Comparison of ENCODE assay signal across 9 cellular contexts in genomic region chr5:148384389-148384756, GRCh38. TPM values are rescaled to one million over a fixed set of nuclear protein-coding genes. Genes with fewer than 3 reads are reported as not detected.
A peak's percentile ranks its signal among the peaks of the same experiment; 100 is the strongest.
DNase-seq lines count a peak whose midpoint lies in the region; ATAC-seq and TF ChIP-seq lines count a peak whose summit lies in the region.
"Had no signal": no experiment of that assay in that cellular context is flagged by ENCODE, and none has a peak within 500 bp of the region (broad histone marks: within the 10 kb centered on the region; RNA-seq: fewer than 3 reads in every experiment).

No MANE protein-coding gene starts in this region.

- POLR2A ChIA-PET in activated CD8-positive, alpha-beta T cell treated with anti-CD3 and anti-CD28 coated beads, Interleukin-2, amount 10 ng/mL, durations not matched to agents 7 days and 5 days (lab: Charles Lee) = interaction anchor here (0.7 to 1.4 kb wide), 3 partner anchors 9 to 20 kb away, joined by 3 to 7 read pairs (median 3); no protein-coding TSS in a partner anchor

- no peak for DNase-seq in activated T-cell treated with anti-CD3 and anti-CD28 coated beads, Interleukin-2, amount 50 U/mL, for 24 hours
- DNase-seq in activated T-cell treated with anti-CD3 and anti-CD28 coated beads, Interleukin-2, amount 50 U/mL, for 48 hours = no peak
- peak; percentile 43 for DNase-seq in activated CD8-positive, alpha-beta T cell treated with anti-CD3 and anti-CD28 coated beads, Interleukin-2, amount 10 ng/mL, durations not matched to agents 7 days and 5 days
- no peak for DNase-seq in left cardiac atrium
- no peak for DNase-seq in retinal pigment epithelial cell (ENCODE audit: low read depth)
- no peak for DNase-seq in amniotic stem cell (lab: John Stamatoyannopoulos, UW)
- DNase-seq in NCI-H1048 (lab: John Stamatoyannopoulos, UW) = no peak

- peak overlapping the region; percentile 92 for H3K4me3 Mint-ChIP-seq in activated T-cell treated with anti-CD3 and anti-CD28 coated beads, Interleukin-2, amount 50 U/mL, for 24 hours
- peak overlapping the region; percentile 91 for H3K4me3 Mint-ChIP-seq in activated CD8-positive, alpha-beta T cell treated with anti-CD3 and anti-CD28 coated beads, Interleukin-2, amount 10 ng/mL, durations not matched to agents 7 days and 5 days

- H3K36me3 Mint-ChIP-seq in activated T-cell treated with anti-CD3 and anti-CD28 coated beads, Interleukin-2, amount 50 U/mL, for 24 hours (ENCODE audit: low read depth) = peaks cover 58% of the 10 kb centered on the region
- H3K36me3 Mint-ChIP-seq in activated CD8-positive, alpha-beta T cell treated with anti-CD3 and anti-CD28 coated beads, Interleukin-2, amount 10 ng/mL, durations not matched to agents 7 days and 5 days (ENCODE audit: low read depth) = peaks cover 31% of the 10 kb centered on the region

- intact Hi-C loops in left cardiac atrium (cut with DNase I) = no loop called here

- H3K27ac Mint-ChIP-seq in activated T-cell treated with anti-CD3 and anti-CD28 coated beads, Interleukin-2, amount 50 U/mL, for 24 hours = peak overlapping the region; percentile 96
- peak overlapping the region; percentile 97 for H3K27ac Mint-ChIP-seq in activated CD8-positive, alpha-beta T cell treated with anti-CD3 and anti-CD28 coated beads, Interleukin-2, amount 10 ng/mL, durations not matched to agents 7 days and 5 days

- no peaks in the 10 kb centered on the region for H3K27me3 Mint-ChIP-seq in activated T-cell treated with anti-CD3 and anti-CD28 coated beads, Interleukin-2, amount 50 U/mL, for 24 hours
- no peaks in the 10 kb centered on the region for H3K27me3 Mint-ChIP-seq in activated CD8-positive, alpha-beta T cell treated with anti-CD3 and anti-CD28 coated beads, Interleukin-2, amount 10 ng/mL, durations not matched to agents 7 days and 5 days (ENCODE audit: low read depth)

- peak overlapping the region; percentile 86 for H3K4me3 ChIP-seq in retinal pigment epithelial cell (ENCODE audit: low read length)

- peaks cover 75% of the 10 kb centered on the region for H3K4me1 Mint-ChIP-seq in activated T-cell treated with anti-CD3 and anti-CD28 coated beads, Interleukin-2, amount 50 U/mL, for 24 hours (ENCODE audit: low read depth)
- H3K4me1 Mint-ChIP-seq in activated CD8-positive, alpha-beta T cell treated with anti-CD3 and anti-CD28 coated beads, Interleukin-2, amount 10 ng/mL, durations not matched to agents 7 days and 5 days (ENCODE audit: low read depth) = peaks cover 58% of the 10 kb centered on the region

- ATAC-seq in HG03066 (IDR thresholded peaks at IDR 0.05; ENCODE audit: low read depth, unreplicated experiment) (peak; percentile 27), left cardiac atrium (peak; percentile 2 to 9)
- ATAC-seq in activated CD8-positive, alpha-beta T cell treated with anti-CD3 and anti-CD28 coated beads, Interleukin-2, amount 10 ng/mL, durations not matched to agents 7 days and 5 days = peak; percentile 45

- CTCF ChIA-PET in activated CD8-positive, alpha-beta T cell treated with anti-CD3 and anti-CD28 coated beads, Interleukin-2, amount 10 ng/mL, durations not matched to agents 7 days and 5 days (lab: Charles Lee) = interaction anchor here (0.6 to 1.0 kb wide), 2 partner anchors 10 to 205 kb away, joined by 3 to 5 read pairs; no protein-coding TSS in a partner anchor

- TF ChIP-seq CTCF in retinal pigment epithelial cell (conservative IDR thresholded peaks at IDR 0.05; ENCODE audit: low read depth, low read length) = no peak

- peaks cover under 1% of the 10 kb centered on the region for H3K9me3 Mint-ChIP-seq in activated T-cell treated with anti-CD3 and anti-CD28 coated beads, Interleukin-2, amount 50 U/mL, for 24 hours
- peaks cover 4% of the 10 kb centered on the region for H3K9me3 Mint-ChIP-seq in activated CD8-positive, alpha-beta T cell treated with anti-CD3 and anti-CD28 coated beads, Interleukin-2, amount 10 ng/mL, durations not matched to agents 7 days and 5 days (ENCODE audit: insufficient read depth)

RNA-seq across cellular contexts. Expression of gene FBXO38, which starts 0.6 kb away (rescaled TPM):
- 10 to 100 TPM; 37.4 to 47.6 TPM for total RNA-seq in activated CD8-positive, alpha-beta T cell treated with anti-CD3 and anti-CD28 coated beads, Interleukin-2, amount 10 ng/mL, durations not matched to agents 7 days and 5 days
- 10 to 100 TPM; 33.5 to 39.6 TPM for total RNA-seq in left cardiac atrium

RNA-seq across cellular contexts. Expression of gene SPINK9, which starts 49.0 kb away (rescaled TPM):
- total RNA-seq in activated CD8-positive, alpha-beta T cell treated with anti-CD3 and anti-CD28 coated beads, Interleukin-2, amount 10 ng/mL, durations not matched to agents 7 days and 5 days = not detected
- total RNA-seq in left cardiac atrium = not detected
- total RNA-seq: glomerular endothelial cell had no signal
